ENCODE assay signal across 31 cellular contexts in the genomic region with DNA sequence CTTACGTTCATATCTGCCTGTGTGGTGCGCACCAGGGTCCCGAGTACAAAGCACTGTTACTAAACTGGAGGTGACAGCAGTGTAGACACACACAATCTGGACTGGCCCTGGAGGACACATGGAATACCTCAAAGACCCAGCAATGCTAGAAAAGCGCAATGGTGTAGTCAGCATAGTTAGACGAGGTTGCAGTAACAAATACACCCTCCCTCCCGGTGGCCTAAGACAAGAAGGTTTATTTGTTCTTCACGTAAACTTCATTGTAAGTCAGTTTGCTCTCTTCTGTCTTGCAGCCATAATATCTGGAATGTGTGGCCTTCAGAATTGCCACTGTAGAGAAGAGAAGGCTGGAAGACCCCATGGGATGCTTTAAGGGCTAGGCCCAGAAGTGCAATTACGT. TPM values are rescaled to one million over a fixed set of nuclear protein-coding genes. Genes with fewer than 3 reads are reported as not detected.
"Had no signal": no experiment of that assay in that cellular context is flagged by ENCODE, and none has a peak within 500 bp of the region (broad histone marks: within the 10 kb centered on the region; RNA-seq: fewer than 3 reads in every experiment).

No MANE protein-coding gene starts in this region.

- ATAC-seq: activated naive CD4-positive, alpha-beta T cell treated with anti-CD3 and anti-CD28 coated beads, Interleukin-2, amount 50 U/mL, for 72 hours; activated naive CD8-positive, alpha-beta T cell treated with anti-CD3 and anti-CD28 coated beads, Interleukin-2, amount 50 U/mL, for 24 hours; activated T-cell treated with anti-CD3 and anti-CD28 coated beads, Interleukin-2, amount 50 U/mL, for 4 hours; body of pancreas; Panc1; Right ventricle myocardium inferior; T-cell had no signal

- H3K4me3 ChIP-seq: ascending aorta, body of pancreas, SK-N-MC had no signal

- DNase-seq: activated B cell treated with CpG ODN at 0.5 μM for 24 hours; activated CD4-positive, alpha-beta memory T cell treated with anti-CD3 and anti-CD28 coated beads for 36 hours; activated CD4-positive, alpha-beta T cell treated with anti-CD3 and anti-CD28 coated beads, Interleukin-2, amount 10 ng/mL, durations not matched to agents 7 days and 5 days; activated CD8-positive, alpha-beta memory T cell treated with anti-CD3 and anti-CD28 coated beads for 24 hours; activated effector memory CD4-positive, alpha-beta T cell treated with anti-CD3 and anti-CD28 coated beads, Interleukin-2, amount 50 U/mL, for 16 hours; activated naive CD4-positive, alpha-beta T cell treated with Interleukin-2 at 50 U/mL for 16 hours; activated naive CD8-positive, alpha-beta T cell treated with anti-CD3 and anti-CD28 coated beads, Interleukin-2, amount 50 U/mL, for 24 hours; activated T-cell treated with anti-CD3 and anti-CD28 coated beads, Interleukin-2, amount 50 U/mL, for 4 hours; amniotic stem cell; body of pancreas; Kasumi-1; KBM-7; NCI-H1092; NCI-H1417; NCI-H1930; NCI-H2107; NCI-H2171 treated with DMSO at 0.1 percent for 48 hours; NCI-H226; NCI-H510A; NCI-H526 treated with DMSO at 0.1 percent for 48 hours; NCI-H82; RPMI8226; T-cell; T-helper 2 cell; T1000 had no signal

- H3K27me3 ChIP-seq: ascending aorta, body of pancreas had no signal

- H3K4me1 ChIP-seq: ascending aorta had no signal

- H3K4me3 Mint-ChIP-seq: activated B cell treated with CpG ODN at 0.5 μM for 24 hours; activated CD4-positive, alpha-beta memory T cell treated with anti-CD3 and anti-CD28 coated beads for 36 hours; activated CD4-positive, alpha-beta T cell treated with anti-CD3 and anti-CD28 coated beads, Interleukin-2, amount 10 ng/mL, durations not matched to agents 7 days and 5 days; activated naive CD8-positive, alpha-beta T cell treated with anti-CD3 and anti-CD28 coated beads, Interleukin-2, amount 50 U/mL, for 24 hours; activated T-cell treated with anti-CD3 and anti-CD28 coated beads, Interleukin-2, amount 50 U/mL, for 4 hours; T-cell had no signal

- H3K9me3 Mint-ChIP-seq: activated B cell treated with CpG ODN at 0.5 μM for 24 hours; activated CD4-positive, alpha-beta memory T cell treated with anti-CD3 and anti-CD28 coated beads for 36 hours; activated CD4-positive, alpha-beta T cell treated with anti-CD3 and anti-CD28 coated beads, Interleukin-2, amount 10 ng/mL, durations not matched to agents 7 days and 5 days; activated naive CD4-positive, alpha-beta T cell treated with anti-CD3 and anti-CD28 coated beads, Interleukin-2, amount 50 U/mL, for 72 hours; activated naive CD8-positive, alpha-beta T cell treated with anti-CD3 and anti-CD28 coated beads, Interleukin-2, amount 50 U/mL, for 24 hours; activated T-cell treated with anti-CD3 and anti-CD28 coated beads, Interleukin-2, amount 50 U/mL, for 4 hours; T-cell had no signal

- H3K36me3 ChIP-seq: ascending aorta had no signal

- H3K36me3 Mint-ChIP-seq: activated CD4-positive, alpha-beta memory T cell treated with anti-CD3 and anti-CD28 coated beads for 36 hours; activated naive CD4-positive, alpha-beta T cell treated with anti-CD3 and anti-CD28 coated beads, Interleukin-2, amount 50 U/mL, for 72 hours; T-cell had no signal

- H3K9me3 ChIP-seq: ascending aorta, body of pancreas had no signal

- H3K27ac Mint-ChIP-seq: activated B cell treated with CpG ODN at 0.5 μM for 24 hours; activated CD4-positive, alpha-beta memory T cell treated with anti-CD3 and anti-CD28 coated beads for 36 hours; activated CD4-positive, alpha-beta T cell treated with anti-CD3 and anti-CD28 coated beads, Interleukin-2, amount 10 ng/mL, durations not matched to agents 7 days and 5 days; activated naive CD4-positive, alpha-beta T cell treated with anti-CD3 and anti-CD28 coated beads, Interleukin-2, amount 50 U/mL, for 72 hours; activated naive CD8-positive, alpha-beta T cell treated with anti-CD3 and anti-CD28 coated beads, Interleukin-2, amount 50 U/mL, for 24 hours; T-cell had no signal

- H3K27ac ChIP-seq: ascending aorta, SK-N-MC had no signal

RNA-seq across cellular contexts. Expression of a gene that starts 28.3 kb away (rescaled TPM):
- total RNA-seq: activated B cell treated with CpG ODN at 0.5 μM for 24 hours; activated CD4-positive, alpha-beta memory T cell treated with anti-CD3 and anti-CD28 coated beads for 36 hours; activated CD4-positive, alpha-beta T cell treated with anti-CD3 and anti-CD28 coated beads, Interleukin-2, amount 10 ng/mL, durations not matched to agents 7 days and 5 days; activated naive CD4-positive, alpha-beta T cell treated with anti-CD3 and anti-CD28 coated beads, Interleukin-2, amount 50 U/mL, for 72 hours; activated T-cell treated with anti-CD3 and anti-CD28 coated beads, Interleukin-2, amount 50 U/mL, for 4 hours; ascending aorta; OCI-LY7; T-cell had no signal
